Comparison of ENCODE assay signal across 11 cellular contexts in the genomic region with DNA sequence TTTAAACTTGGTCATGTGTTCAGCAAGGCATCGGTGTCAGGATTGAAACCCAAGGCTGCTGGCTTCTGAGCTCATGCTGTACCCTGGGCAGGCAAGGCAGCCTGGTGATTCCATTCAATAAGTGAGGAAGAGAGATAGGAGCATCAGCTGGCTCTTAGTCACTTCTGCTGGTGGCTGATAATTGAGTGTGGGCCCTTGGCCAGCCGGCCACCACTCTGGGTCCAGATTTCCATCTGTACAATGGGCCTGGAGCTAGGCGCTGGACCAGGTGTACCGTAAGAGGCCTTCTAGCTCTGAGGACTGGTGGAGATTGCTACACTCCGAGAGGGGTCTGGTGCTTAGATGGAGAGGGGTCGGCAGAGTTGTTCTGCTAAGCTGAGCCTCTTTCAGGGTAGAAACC. TPM values are rescaled to one million over a fixed set of nuclear protein-coding genes. Genes with fewer than 3 reads are reported as not detected.
DNase-seq lines count a peak whose midpoint lies in the region; ATAC-seq, FAIRE-seq and TF ChIP-seq lines count a peak whose summit lies in the region.
"Had no signal": no experiment of that assay in that cellular context is flagged by ENCODE, and none has a peak within 500 bp of the region (broad histone marks: within the 10 kb centered on the region; RNA-seq: fewer than 3 reads in every experiment).

No MANE protein-coding gene starts in this region.

- WGBS in stomach, 5 donors = 89 to 93% (median 91%) methylated on average over 6 of the region's 6 CpGs

- H3K27me3 ChIP-seq in astrocyte (ENCODE audit: insufficient read depth, low read length) = no peaks in the 10 kb centered on the region
- H3K27me3 ChIP-seq in stomach = peaks cover 0 to 23% (median 0%) of the 10 kb centered on the region in 3 donors
- H3K27me3 ChIP-seq in H7 (ENCODE audit: control insufficient read depth, insufficient read depth, low read length) = no peaks in the 10 kb centered on the region

- no peak overlapping the region for H3K4me3 ChIP-seq in astrocyte (ENCODE audit: insufficient read depth, low read depth, low read length)
- H3K4me3 ChIP-seq in foreskin fibroblast (ENCODE audit: low read depth in 1 of 2, low read length in 2 of 2) = no peak overlapping the region
- no peak overlapping the region for H3K4me3 ChIP-seq in stomach
- H3K4me3 ChIP-seq in H7 (ENCODE audit: insufficient read depth, low read depth, low read length) = no peak overlapping the region

- H3K9ac ChIP-seq in astrocyte (ENCODE audit: low read length) = peak overlapping the region; percentile 55

- H3K27me3 Mint-ChIP-seq in astrocyte (ENCODE audit: low read depth, unreplicated experiment) = no peaks in the 10 kb centered on the region
- peaks cover 42% of the 10 kb centered on the region for H3K27me3 Mint-ChIP-seq in activated CD4-positive, alpha-beta T cell treated with anti-CD3 and anti-CD28 coated beads for 36 hours

- H3K4me1 Mint-ChIP-seq in astrocyte (ENCODE audit: low read depth, unreplicated experiment) = peaks cover 42% of the 10 kb centered on the region
- H3K4me1 Mint-ChIP-seq in activated CD4-positive, alpha-beta T cell treated with anti-CD3 and anti-CD28 coated beads for 36 hours = peaks cover 14% of the 10 kb centered on the region

- no peak for TF ChIP-seq EP300 in stomach (IDR thresholded peaks at IDR 0.05)

- POLR2A ChIA-PET in activated CD4-positive, alpha-beta T cell treated with anti-CD3 and anti-CD28 coated beads for 36 hours (lab: Charles Lee) = no interaction called here

- CTCF ChIA-PET in activated CD4-positive, alpha-beta T cell treated with anti-CD3 and anti-CD28 coated beads for 36 hours (lab: Charles Lee) = interaction anchor here (0.7 to 1.5 kb wide), 4 partner anchors 11 to 403 kb away, joined by 3 to 5 read pairs (median 4); no protein-coding TSS in a partner anchor

- H3K9me3 Mint-ChIP-seq in astrocyte (ENCODE audit: unreplicated experiment) = no peaks in the 10 kb centered on the region
- H3K9me3 Mint-ChIP-seq in activated CD4-positive, alpha-beta T cell treated with anti-CD3 and anti-CD28 coated beads for 36 hours (ENCODE audit: low read depth) = no peaks in the 10 kb centered on the region
- H3K9me3 Mint-ChIP-seq: activated naive CD4-positive, alpha-beta T cell treated with anti-CD3 and anti-CD28 coated beads, Interleukin-2, amount 50 U/mL, for 72 hours; T-helper 2 cell treated with Interferon-gamma antibody and Interleukin-4, amounts not matched to agents 5 μg/mL and 100 μg/mL, for 36 hours had no signal

- peaks cover 79% of the 10 kb centered on the region for H4K20me1 ChIP-seq in astrocyte (ENCODE audit: insufficient read depth, low read length)

- no peak for ATAC-seq in activated CD4-positive, alpha-beta T cell treated with anti-CD3 and anti-CD28 coated beads for 36 hours
- no peak for ATAC-seq in GM21360 (IDR thresholded peaks at IDR 0.05; ENCODE audit: unreplicated experiment)
- ATAC-seq: activated naive CD4-positive, alpha-beta T cell treated with anti-CD3 and anti-CD28 coated beads, Interleukin-2, amount 50 U/mL, for 72 hours had no signal

- H3K9me3 ChIP-seq in astrocyte (ENCODE audit: insufficient read depth, low read depth, low read length) = no peaks in the 10 kb centered on the region
- H3K9me3 ChIP-seq in stomach = no peaks in the 10 kb centered on the region

- H3K4me1 ChIP-seq in astrocyte (ENCODE audit: insufficient read depth, low read length) (peaks cover 57% of the 10 kb centered on the region), stomach (peaks cover 40 to 82% (median 60%) of the 10 kb centered on the region in 4 donors)

- peak in 59 of 76 experiments; percentile 10 to 78 (median 35) for DNase-seq in HUDEP-2 (lab: John Stamatoyannopoulos, UW; ENCODE audit: unreplicated experiment in 76 of 76)
- peak; percentile 35 for DNase-seq in astrocyte (ENCODE audit: low read depth)
- peak; percentile 52 to 66 for DNase-seq in foreskin fibroblast
- DNase-seq in stomach = no peak
- no peak for DNase-seq in H7
- DNase-seq in activated CD4-positive, alpha-beta T cell treated with anti-CD3 and anti-CD28 coated beads for 36 hours = no peak
- DNase-seq: substantia nigra had no signal

- no peaks in the 10 kb centered on the region for H3K36me3 ChIP-seq in astrocyte (ENCODE audit: insufficient read depth, low read length)
- no peaks in the 10 kb centered on the region for H3K36me3 ChIP-seq in stomach
- no peaks in the 10 kb centered on the region; the same call in 1 of the 2 replicates for H3K36me3 ChIP-seq in H7 (replicated peaks; ENCODE audit: control insufficient read depth, insufficient read depth, low read length)

- H3K27ac ChIP-seq in astrocyte (ENCODE audit: low read depth, low read length) = peak overlapping the region; percentile 64
- peak overlapping the region in 3 of 5 donors; percentile 6 to 44 (median 16) for H3K27ac ChIP-seq in stomach

- no peak overlapping the region for H3K4me3 Mint-ChIP-seq in astrocyte (ENCODE audit: unreplicated experiment)
- H3K4me3 Mint-ChIP-seq in activated CD4-positive, alpha-beta T cell treated with anti-CD3 and anti-CD28 coated beads for 36 hours = no peak overlapping the region
- H3K4me3 Mint-ChIP-seq: T-helper 2 cell treated with Interferon-gamma antibody and Interleukin-4, amounts not matched to agents 5 μg/mL and 100 μg/mL, for 36 hours had no signal

- no peak for FAIRE-seq in astrocyte (lab: Jason Lieb, UNC)

- TF ChIP-seq POLR2A in stomach (IDR thresholded peaks at IDR 0.05) = no peak

- TF ChIP-seq CTCF in astrocyte (IDR thresholded peaks at IDR 0.05; ENCODE audit: insufficient read depth, low read depth, low read length) (no peak), foreskin fibroblast (IDR thresholded peaks at IDR 0.05; ENCODE audit: low read depth, low read length) (no peak), stomach (IDR thresholded peaks at IDR 0.05) (no peak)

- H3K4me2 ChIP-seq in astrocyte (ENCODE audit: low read length) = peak overlapping the region; percentile 85

- H2AFZ ChIP-seq in astrocyte (ENCODE audit: low read depth, low read length) = no peak overlapping the region

- peak overlapping the region; percentile 31 for H3K27ac Mint-ChIP-seq in astrocyte (ENCODE audit: unreplicated experiment)
- H3K27ac Mint-ChIP-seq in activated CD4-positive, alpha-beta T cell treated with anti-CD3 and anti-CD28 coated beads for 36 hours = no peak overlapping the region
- H3K27ac Mint-ChIP-seq: activated naive CD4-positive, alpha-beta T cell treated with anti-CD3 and anti-CD28 coated beads, Interleukin-2, amount 50 U/mL, for 72 hours; T-helper 2 cell treated with Interferon-gamma antibody and Interleukin-4, amounts not matched to agents 5 μg/mL and 100 μg/mL, for 36 hours had no signal

- intact Hi-C loops in stomach (cut with DNase I; ENCODE audit: low total_unique reads) = no loop called here
- intact Hi-C loops in activated CD4-positive, alpha-beta T cell treated with anti-CD3 and anti-CD28 coated beads for 36 hours (cut with DNase I, micrococcal nuclease) = no loop called here

- peaks cover 5% of the 10 kb centered on the region for H3K36me3 Mint-ChIP-seq in astrocyte (ENCODE audit: low read depth, unreplicated experiment)
- no peaks in the 10 kb centered on the region for H3K36me3 Mint-ChIP-seq in activated CD4-positive, alpha-beta T cell treated with anti-CD3 and anti-CD28 coated beads for 36 hours (ENCODE audit: low read depth)
- H3K36me3 Mint-ChIP-seq: activated naive CD4-positive, alpha-beta T cell treated with anti-CD3 and anti-CD28 coated beads, Interleukin-2, amount 50 U/mL, for 72 hours had no signal

- H3K79me2 ChIP-seq in astrocyte (ENCODE audit: insufficient read depth, low read length) = peaks cover 90% of the 10 kb centered on the region

RNA-seq across cellular contexts. Expression of gene CD276, which starts 4.3 kb away (rescaled TPM):
- 220 and 225 TPM in 2 replicates for total RNA-seq in astrocyte
- 100 to 1,000 TPM in 1 of 5 donors, 10 to 100 TPM in 4; 24.4 to 185 (median 34.4) TPM for total RNA-seq in stomach
- 10 to 100 TPM; 10.4 to 33.9 (median 19.3) TPM for polyA plus RNA-seq in stomach
- 127 and 136 TPM in 2 replicates for total RNA-seq in H7 (2014; rRNA removed; shearing (Covaris generic))
- 1 to 10 TPM; 2.6 to 3.0 TPM for total RNA-seq in activated CD4-positive, alpha-beta T cell treated with anti-CD3 and anti-CD28 coated beads for 36 hours
- total RNA-seq: OCI-LY7 had no signal

RNA-seq across cellular contexts. Expression of gene NPTN, which starts 55.3 kb away (rescaled TPM):
- total RNA-seq in astrocyte (281 and 305 TPM in 2 replicates), stomach (100 to 1,000 TPM in 4 of 5 donors, 10 to 100 TPM in 1; 58.8 to 228 (median 127) TPM)
- 10 to 100 TPM; 41.4 to 73.4 (median 45.5) TPM for polyA plus RNA-seq in stomach
- total RNA-seq in H7 (2014; rRNA removed; shearing (Covaris generic)) = 72.9 and 85.4 TPM in 2 replicates
- 10 to 100 TPM; 43.5 to 73.4 TPM for total RNA-seq in activated CD4-positive, alpha-beta T cell treated with anti-CD3 and anti-CD28 coated beads for 36 hours

Comparison
In these comparisons a context has a peak if more than half of its experiments do, and no peak if none do; other contexts are left out.
1. DNase-seq: peak in HUDEP-2 (59 of 76), astrocyte (single experiment) and foreskin fibroblast (2 of 2); none in stomach (single experiment), H7 (single experiment) and activated CD4-positive, alpha-beta T cell treated with anti-CD3 and anti-CD28 coated beads for 36 hours (single experiment).
2. RNA of gene CD276, which starts 4.3 kb away (total RNA-seq): 220 to 225 TPM in astrocyte, 127 to 136 TPM in H7 and 24.4 to 185 TPM in stomach; 2.6 to 3.0 TPM in activated CD4-positive, alpha-beta T cell treated with anti-CD3 and anti-CD28 coated beads for 36 hours; every median in the first group is over 4 times any median in the second.